In genomic region chr17:62869885-62870580, GRCh38 we compare ENCODE assay signal across 10 cellular contexts.
DNase-seq lines count a peak whose midpoint lies in the region; ATAC-seq and TF ChIP-seq lines count a peak whose summit lies in the region.
"Had no signal": no experiment of that assay in that cellular context is flagged by ENCODE, and none has a peak within 500 bp of the region (broad histone marks: within the 10 kb centered on the region; RNA-seq: fewer than 3 reads in every experiment).

No MANE protein-coding gene starts in this region.

- H3K27ac ChIP-seq in Panc1 (ENCODE audit: low read length), result no peak overlapping the region

- in situ Hi-C loops in Panc1 (cut with HindIII; ENCODE audit: low pct_unique_long_range_greater_than_20kb, low sequenced_read_pairs), result no loop called here

- DNase-seq in NCI-H2107 treated with DMSO at 0.1 percent for 48 hours (lab: John Stamatoyannopoulos, UW; ENCODE audit: unreplicated experiment), result peak; percentile 38
- DNase-seq in NCI-H2107 (lab: John Stamatoyannopoulos, UW), result no peak
- DNase-seq in Panc1 (ENCODE audit: low read depth, low spot score), result no peak
- peak; percentile 32 for DNase-seq in fibroblast of the aortic adventitia (ENCODE audit: low read depth)
- DNase-seq in stromal cell of bone marrow (ENCODE audit: low read depth), result peak; percentile 16
- no peak for DNase-seq in stimulated activated CD4-positive, alpha-beta T cell treated with anti-CD3 and anti-CD28 coated beads, Interleukin-15, amount 100 ng/mL, for 24 hours
- no peak for DNase-seq in HK-2 (ENCODE audit: unreplicated experiment)
- DNase-seq: activated CD4-positive, alpha-beta T cell treated with anti-CD3 and anti-CD28 coated beads, Interleukin-2, amount 50 U/mL, for 4 hours; Kasumi-1 had no signal

- H3K27me3 ChIP-seq in Panc1 (ENCODE audit: control insufficient read depth, insufficient read depth, low read length), result no peaks in the 10 kb centered on the region

- intact Hi-C loops in Panc1 (cut with micrococcal nuclease; ENCODE audit: unreplicated experiment), result no loop called here

- no peaks in the 10 kb centered on the region for H3K4me1 ChIP-seq in Panc1 (ENCODE audit: control insufficient read depth, insufficient read depth, low read length)

- H3K4me3 ChIP-seq in Panc1 (ENCODE audit: low read depth in 2 of 2, low read length in 2 of 2) (no peak overlapping the region), fibroblast of the aortic adventitia (ENCODE audit: low read depth, low read length) (no peak overlapping the region)

- no peaks in the 10 kb centered on the region for H3K36me3 ChIP-seq in Panc1 (ENCODE audit: control insufficient read depth, insufficient read depth, low read length)

- POLR2A ChIA-PET in Panc1 (lab: Charles Lee), result no interaction called here

- BruUV-seq in Panc1 (replicated peaks; lab: Mats Ljungman, UMichigan), result no TSS peak

- TF ChIP-seq CTCF in Panc1 (IDR thresholded peaks at IDR 0.05), result no peak
- no peak for TF ChIP-seq CTCF in fibroblast of the aortic adventitia (IDR thresholded peaks at IDR 0.05; ENCODE audit: insufficient read depth, low read length)

- no peaks in the 10 kb centered on the region for H3K9me3 ChIP-seq in Panc1 (ENCODE audit: control insufficient read depth, insufficient read depth, low read depth, low read length)

- ATAC-seq in Panc1 (peak; percentile 56; the same call in 1 of the 2 replicates), GM19397 (IDR thresholded peaks at IDR 0.05; ENCODE audit: unreplicated experiment) (no peak)

- CTCF ChIA-PET in Panc1 (lab: Charles Lee), result interaction anchor here (0.6 to 0.7 kb wide), 2 partner anchors 211 to 457 kb away, joined by 3 to 4 read pairs; no protein-coding TSS in a partner anchor

Comparison
In these comparisons a context has a peak if more than half of its experiments do, and no peak if none do; other contexts are left out.
1. DNase-seq: peak in NCI-H2107 treated with DMSO at 0.1 percent for 48 hours (single experiment), fibroblast of the aortic adventitia (single experiment) and stromal cell of bone marrow (single experiment); none in NCI-H2107 (single experiment), Panc1 (single experiment), stimulated activated CD4-positive, alpha-beta T cell treated with anti-CD3 and anti-CD28 coated beads, Interleukin-15, amount 100 ng/mL, for 24 hours (single experiment) and HK-2 (single experiment).